ENCODE assay signal across 10 cellular contexts in the genomic region with DNA sequence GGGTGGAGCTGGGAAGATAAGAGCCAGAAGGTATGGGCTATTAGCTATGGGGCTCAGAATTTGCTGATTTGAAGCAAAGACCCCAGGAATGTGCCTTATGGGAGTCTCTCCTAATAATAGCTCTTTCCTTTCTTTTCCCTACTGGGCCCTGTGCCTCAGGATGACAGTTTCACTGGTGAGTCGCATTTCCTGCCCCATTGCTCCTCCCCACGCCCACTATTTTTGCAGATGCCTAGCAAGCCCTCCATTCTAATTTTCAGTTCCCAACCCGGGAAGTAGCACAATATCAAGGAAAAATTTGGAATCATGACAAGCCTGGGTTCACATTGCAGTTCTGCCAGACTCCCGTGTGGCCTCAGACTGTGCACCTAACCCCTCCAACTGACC. TPM values are rescaled to one million over a fixed set of nuclear protein-coding genes. Genes with fewer than 3 reads are reported as not detected.
DNase-seq lines count a peak whose midpoint lies in the region; ATAC-seq, FAIRE-seq and TF ChIP-seq lines count a peak whose summit lies in the region.
"Had no signal": no experiment of that assay in that cellular context is flagged by ENCODE, and none has a peak within 500 bp of the region (broad histone marks: within the 10 kb centered on the region; RNA-seq: fewer than 3 reads in every experiment).

No MANE protein-coding gene starts in this region.

- intact Hi-C loops in kidney (cut with DNase I) = no loop called here

- WGBS in tibial nerve, 2 donors = 18% methylated on average over 4 of the region's 4 CpGs

- no peak for DNase-seq in activated T-cell treated with anti-CD3 and anti-CD28 coated beads, Interleukin-2, amount 50 U/mL, for 24 hours
- no peak for DNase-seq in activated T-cell treated with anti-CD3 and anti-CD28 coated beads, Interleukin-2, amount 50 U/mL, for 1 hour
- DNase-seq in kidney (no peak), tibial nerve (ENCODE audit: low spot score in 2 of 2) (no peak), NK-92 (lab: John Stamatoyannopoulos, UW; ENCODE audit: unreplicated experiment) (no peak), Ammon's horn (ENCODE audit: low spot score) (no peak)

- H3K27me3 Mint-ChIP-seq in activated T-cell treated with anti-CD3 and anti-CD28 coated beads, Interleukin-2, amount 50 U/mL, for 24 hours = no peaks in the 10 kb centered on the region
- no peaks in the 10 kb centered on the region for H3K27me3 Mint-ChIP-seq in activated naive CD8-positive, alpha-beta T cell

- no peak for FAIRE-seq in kidney (lab: Jason Lieb, UNC)
- FAIRE-seq: colon had no signal

- no peak for TF ChIP-seq EP300 in tibial nerve (IDR thresholded peaks at IDR 0.05)

- no peaks in the 10 kb centered on the region for H3K9me3 Mint-ChIP-seq in activated T-cell treated with anti-CD3 and anti-CD28 coated beads, Interleukin-2, amount 50 U/mL, for 24 hours
- no peaks in the 10 kb centered on the region for H3K9me3 Mint-ChIP-seq in activated naive CD8-positive, alpha-beta T cell (ENCODE audit: low read depth)

- H3K9me3 ChIP-seq in kidney (ENCODE audit: control insufficient read depth in 1 of 2, low read length in 2 of 2) = no peaks in the 10 kb centered on the region
- H3K9me3 ChIP-seq in tibial nerve = no peaks in the 10 kb centered on the region
- H3K9me3 ChIP-seq: SJSA1 had no signal

- H3K27ac ChIP-seq in kidney (ENCODE audit: low read depth in 2 of 2, low read length in 2 of 2) = peak overlapping the region in 1 of 2 donors; percentile 77
- H3K27ac ChIP-seq in tibial nerve = peak overlapping the region; percentile 22 to 91 (median 70)
- H3K27ac ChIP-seq: SJSA1 had no signal

- H3K27me3 ChIP-seq in tibial nerve = no peaks in the 10 kb centered on the region
- H3K27me3 ChIP-seq: SJSA1 had no signal

- no peak for ATAC-seq in GM21367 (IDR thresholded peaks at IDR 0.05; ENCODE audit: unreplicated experiment)

- peak overlapping the region; percentile 64 to 65 for H3K4me3 ChIP-seq in kidney (ENCODE audit: low read length in 2 of 2)
- H3K4me3 ChIP-seq in tibial nerve = peak overlapping the region in 2 of 4 donors; percentile 16 to 35
- H3K4me3 ChIP-seq: SJSA1 had no signal

- H3K36me3 ChIP-seq in kidney (ENCODE audit: control insufficient read depth in 1 of 2, insufficient read depth in 2 of 2, low read length in 2 of 2) (no peaks in the 10 kb centered on the region), tibial nerve (no peaks in the 10 kb centered on the region)
- H3K36me3 ChIP-seq: SJSA1 had no signal

- TF ChIP-seq CTCF in kidney (IDR thresholded peaks at IDR 0.05; ENCODE audit: borderline replicate concordance, extremely low read depth, insufficient read depth) (no peak), tibial nerve (IDR thresholded peaks at IDR 0.05) (no peak)

- peak overlapping the region; percentile 62 for H3K4me3 Mint-ChIP-seq in activated T-cell treated with anti-CD3 and anti-CD28 coated beads, Interleukin-2, amount 50 U/mL, for 24 hours
- peak overlapping the region; percentile 32 for H3K4me3 Mint-ChIP-seq in activated naive CD8-positive, alpha-beta T cell

- no peaks in the 10 kb centered on the region for H3K36me3 Mint-ChIP-seq in activated T-cell treated with anti-CD3 and anti-CD28 coated beads, Interleukin-2, amount 50 U/mL, for 24 hours (ENCODE audit: low read depth)
- no peaks in the 10 kb centered on the region for H3K36me3 Mint-ChIP-seq in activated naive CD8-positive, alpha-beta T cell

- H3K4me1 ChIP-seq in kidney (ENCODE audit: control insufficient read depth in 1 of 2, insufficient read depth in 1 of 2, low read depth in 1 of 2, low read length in 2 of 2) (peaks cover 12 to 29% of the 10 kb centered on the region in 2 donors), tibial nerve (peaks cover 0 to 28% (median 6%) of the 10 kb centered on the region in 4 donors)

- H3K4me1 Mint-ChIP-seq in activated T-cell treated with anti-CD3 and anti-CD28 coated beads, Interleukin-2, amount 50 U/mL, for 24 hours (ENCODE audit: low read depth) = peaks cover 34% of the 10 kb centered on the region
- peaks cover 25% of the 10 kb centered on the region for H3K4me1 Mint-ChIP-seq in activated naive CD8-positive, alpha-beta T cell (ENCODE audit: low read depth)

- peak overlapping the region; percentile 56 for H3K27ac Mint-ChIP-seq in activated T-cell treated with anti-CD3 and anti-CD28 coated beads, Interleukin-2, amount 50 U/mL, for 24 hours
- H3K27ac Mint-ChIP-seq in activated naive CD8-positive, alpha-beta T cell = no peak overlapping the region

- TF ChIP-seq POLR2A in tibial nerve (IDR thresholded peaks at IDR 0.05) = no peak

- peak overlapping the region; percentile 55 to 81 for H3K9ac ChIP-seq in kidney (ENCODE audit: low read length in 2 of 2)

RNA-seq across cellular contexts. Expression of gene IL17RE, which starts 0.6 kb away (rescaled TPM):
- total RNA-seq in kidney (8.5 TPM), tibial nerve (10 to 100 TPM in 1 of 4 donors, 1 to 10 TPM in 2, under 1 TPM in 1; 0.59 to 10.1 (median 5.6) TPM)
- polyA plus RNA-seq in kidney (ENCODE audit: insufficient read depth, low read depth, low replicate concordance) = 7.5 TPM

RNA-seq across cellular contexts. Expression of gene JAGN1, which starts 12.8 kb away (rescaled TPM):
- 30.3 TPM for total RNA-seq in kidney
- 55.3 TPM for polyA plus RNA-seq in kidney (ENCODE audit: insufficient read depth, low read depth, low replicate concordance)
- 10 to 100 TPM; 21.6 to 46.7 (median 34.7) TPM for total RNA-seq in tibial nerve

RNA-seq across cellular contexts. Expression of gene IL17RC, which starts 13.7 kb away (rescaled TPM):
- total RNA-seq in kidney = 27.5 TPM
- 31.5 TPM for polyA plus RNA-seq in kidney (ENCODE audit: insufficient read depth, low read depth, low replicate concordance)
- 10 to 100 TPM; 60.4 to 68.4 (median 65.1) TPM for total RNA-seq in tibial nerve

RNA-seq across cellular contexts. Expression of gene CIDEC, which starts 23.2 kb away (rescaled TPM):
- total RNA-seq in kidney (not detected), tibial nerve (100 to 1,000 TPM in 3 of 4 donors, 10 to 100 TPM in 1; 72.4 to 380 (median 174) TPM)
- polyA plus RNA-seq in kidney (ENCODE audit: insufficient read depth, low read depth, low replicate concordance) = not detected
- total RNA-seq: SJSA1 had no signal

RNA-seq across cellular contexts. Expression of gene CRELD1, which starts 30.4 kb away (rescaled TPM):
- total RNA-seq in kidney (43.2 TPM), tibial nerve (10 to 100 TPM; 18.2 to 54.9 (median 27.5) TPM)
- 56.7 TPM for polyA plus RNA-seq in kidney (ENCODE audit: insufficient read depth, low read depth, low replicate concordance)
